ENCODE assay signal across 10 cellular contexts in the genomic region with DNA sequence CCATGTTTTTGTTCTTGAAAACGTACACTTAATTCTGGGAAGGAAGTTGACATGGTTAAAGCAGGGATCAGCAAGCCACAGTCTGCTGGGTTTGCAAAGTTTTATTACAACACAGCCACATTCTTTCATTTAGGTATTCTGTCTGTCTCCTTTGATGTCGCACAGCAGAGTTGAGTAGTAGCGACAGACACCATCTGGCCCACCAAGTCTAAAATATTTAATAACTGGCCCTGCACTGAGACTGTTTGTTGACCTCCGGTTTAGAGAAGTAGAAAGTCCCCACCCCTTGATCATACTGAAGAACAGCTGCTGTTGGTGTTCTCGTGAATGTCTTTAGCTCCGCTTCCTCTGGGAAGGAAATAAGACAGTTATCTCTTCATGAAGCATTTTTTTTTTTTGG.
DNase-seq lines count a peak whose midpoint lies in the region; ATAC-seq and TF ChIP-seq lines count a peak whose summit lies in the region.
"Had no signal": no experiment of that assay in that cellular context is flagged by ENCODE, and none has a peak within 500 bp of the region (broad histone marks: within the 10 kb centered on the region; RNA-seq: fewer than 3 reads in every experiment).

No MANE protein-coding gene starts in this region.

- H3F3A ChIP-seq in GM23248 (ENCODE audit: insufficient read depth), result no peaks in the 10 kb centered on the region

- no peaks in the 10 kb centered on the region for H3K27me3 Mint-ChIP-seq in CD8-positive, alpha-beta T cell (ENCODE audit: low read depth)
- H3K27me3 Mint-ChIP-seq in dendritic cell treated with granulocyte-macrophage colony-stimulating factor and Interleukin-4, amounts not matched to agents 40 ng/mL and 50 ng/mL, for 4 days, result peaks cover 3% of the 10 kb centered on the region

- no peaks in the 10 kb centered on the region for H3K9me3 ChIP-seq in CD8-positive, alpha-beta T cell (ENCODE audit: low read length)
- H3K9me3 ChIP-seq in GM23248 (ENCODE audit: low read depth) (no peaks in the 10 kb centered on the region), uterus (no peaks in the 10 kb centered on the region)
- H3K9me3 ChIP-seq: testis had no signal

- H3K9me3 Mint-ChIP-seq in CD8-positive, alpha-beta T cell, result no peaks in the 10 kb centered on the region
- H3K9me3 Mint-ChIP-seq in dendritic cell treated with granulocyte-macrophage colony-stimulating factor and Interleukin-4, amounts not matched to agents 40 ng/mL and 50 ng/mL, for 4 days, result peaks cover 2% of the 10 kb centered on the region

- peaks cover 19% of the 10 kb centered on the region for H3K4me1 ChIP-seq in CD8-positive, alpha-beta T cell (ENCODE audit: insufficient read depth, low read length)
- no peaks in the 10 kb centered on the region for H3K4me1 ChIP-seq in GM23248 (ENCODE audit: insufficient read depth)
- H3K4me1 ChIP-seq in uterus, result no peaks in the 10 kb centered on the region

- H3K36me3 Mint-ChIP-seq in CD8-positive, alpha-beta T cell, result peaks cover 24% of the 10 kb centered on the region
- peaks cover 1% of the 10 kb centered on the region for H3K36me3 Mint-ChIP-seq in dendritic cell treated with granulocyte-macrophage colony-stimulating factor and Interleukin-4, amounts not matched to agents 40 ng/mL and 50 ng/mL, for 4 days (ENCODE audit: low read depth)

- no peak overlapping the region for H3K4me2 ChIP-seq in GM23248 (ENCODE audit: unreplicated experiment)

- DNase-seq in CD8-positive, alpha-beta T cell, result no peak
- DNase-seq in left lobe of liver (ENCODE audit: low spot score) (no peak), GM23248 (no peak), GM13976 (ENCODE audit: low spot score) (no peak), uterus (no peak)
- DNase-seq: testis had no signal

- CTCF ChIA-PET in CD8-positive, alpha-beta T cell (lab: Charles Lee), result no interaction called here

- no peak for TF ChIP-seq POLR2A in uterus (IDR thresholded peaks at IDR 0.05)

- no peak for TF ChIP-seq CTCF in CD8-positive, alpha-beta T cell (IDR thresholded peaks at IDR 0.05)
- TF ChIP-seq CTCF in GM13976 (IDR thresholded peaks at IDR 0.05; ENCODE audit: borderline replicate concordance, control extremely low read depth, extremely low read depth, insufficient read depth, missing control alignments), result no peak
- TF ChIP-seq CTCF in uterus (IDR thresholded peaks at IDR 0.05), result no peak

- peak overlapping the region; percentile 58 for H3K27ac Mint-ChIP-seq in CD8-positive, alpha-beta T cell
- H3K27ac Mint-ChIP-seq in dendritic cell treated with granulocyte-macrophage colony-stimulating factor and Interleukin-4, amounts not matched to agents 40 ng/mL and 50 ng/mL, for 4 days, result peak overlapping the region; percentile 66

- H3K27me3 ChIP-seq in CD8-positive, alpha-beta T cell (ENCODE audit: insufficient read depth, low read length), result no peaks in the 10 kb centered on the region
- no peaks in the 10 kb centered on the region for H3K27me3 ChIP-seq in GM23248 (replicated peaks; ENCODE audit: insufficient read depth)
- H3K27me3 ChIP-seq in uterus, result no peaks in the 10 kb centered on the region
- H3K27me3 ChIP-seq: testis had no signal

- H3K9me2 ChIP-seq in GM23248 (ENCODE audit: insufficient read depth), result no peaks in the 10 kb centered on the region

- H3K4me1 Mint-ChIP-seq in CD8-positive, alpha-beta T cell (ENCODE audit: low read depth), result peaks cover 42% of the 10 kb centered on the region
- peaks cover 33% of the 10 kb centered on the region for H3K4me1 Mint-ChIP-seq in dendritic cell treated with granulocyte-macrophage colony-stimulating factor and Interleukin-4, amounts not matched to agents 40 ng/mL and 50 ng/mL, for 4 days (ENCODE audit: low read depth)

- no peaks in the 10 kb centered on the region for H4K20me1 ChIP-seq in GM23248 (ENCODE audit: insufficient read depth)

- H3K4me3 Mint-ChIP-seq in CD8-positive, alpha-beta T cell, result no peak overlapping the region
- peak overlapping the region; percentile 17 for H3K4me3 Mint-ChIP-seq in dendritic cell treated with granulocyte-macrophage colony-stimulating factor and Interleukin-4, amounts not matched to agents 40 ng/mL and 50 ng/mL, for 4 days

- H3K4me3 ChIP-seq in CD8-positive, alpha-beta T cell (ENCODE audit: low read depth, low read length), result no peak overlapping the region
- H3K4me3 ChIP-seq in GM23248, result no peak overlapping the region
- no peak overlapping the region for H3K4me3 ChIP-seq in uterus
- H3K4me3 ChIP-seq: testis had no signal

- in situ Hi-C loops in GM23248 (cut with MboI), result no loop called here
- in situ Hi-C loops in GM13976 (cut with MboI; ENCODE audit: low sequenced_read_pairs, unreplicated experiment), result no loop called here

- H3K79me2 ChIP-seq in GM23248 (ENCODE audit: insufficient read depth), result no peaks in the 10 kb centered on the region

- no peak overlapping the region for H2AFZ ChIP-seq in GM23248

- H3K36me3 ChIP-seq in CD8-positive, alpha-beta T cell (ENCODE audit: insufficient read depth, low read length), result no peaks in the 10 kb centered on the region
- H3K36me3 ChIP-seq in GM23248 (ENCODE audit: low read depth), result no peaks in the 10 kb centered on the region
- H3K36me3 ChIP-seq in uterus, result no peaks in the 10 kb centered on the region

- ATAC-seq in CD8-positive, alpha-beta T cell, result no peak
- ATAC-seq in GM21367 (IDR thresholded peaks at IDR 0.05; ENCODE audit: unreplicated experiment), result peak; percentile 76
- ATAC-seq in HG03520 (IDR thresholded peaks at IDR 0.05; ENCODE audit: unreplicated experiment), result peak; percentile 51
- no peak for ATAC-seq in left lobe of liver
- ATAC-seq: Panc1 had no signal

- intact Hi-C loops in CD8-positive, alpha-beta T cell (cut with DNase I, micrococcal nuclease), result no loop called here
- intact Hi-C loops in dendritic cell treated with granulocyte-macrophage colony-stimulating factor and Interleukin-4, amounts not matched to agents 40 ng/mL and 50 ng/mL, for 4 days (cut with micrococcal nuclease), result loop anchor here (10.0 kb wide), 2 partner anchors 63 to 123 kb away; a partner anchor contains a TSS
- intact Hi-C loops in uterus (cut with DNase I; ENCODE audit: low total_unique reads), result no loop called here

- no peak overlapping the region for H3K9ac ChIP-seq in GM23248

- POLR2A ChIA-PET in CD8-positive, alpha-beta T cell (lab: Charles Lee), result no interaction called here

- no peak overlapping the region for H3K27ac ChIP-seq in CD8-positive, alpha-beta T cell (ENCODE audit: low read depth, low read length)
- H3K27ac ChIP-seq in GM23248 (no peak overlapping the region), uterus (no peak overlapping the region)
- H3K27ac ChIP-seq: testis had no signal

- 37 to 47% methylated on average over 6 of the region's 6 CpGs for WGBS in GM23248 (ENCODE audit: low coverage in 1 of 2, low lambda C conversion rate in 2 of 2, missing lambda C conversion rate in 2 of 2), 2 experiments

Comparison
In these comparisons a context has a peak if more than half of its experiments do, and no peak if none do; other contexts are left out.
1. ATAC-seq: peak in GM21367 (single experiment) and HG03520 (single experiment); none in CD8-positive, alpha-beta T cell (single experiment) and left lobe of liver (single experiment).